In genomic region chr16:57757326-57757786, GRCh38 we compare ENCODE assay signal across 1 cellular context.
TF ChIP-seq lines count a peak whose summit lies in the region.

No MANE protein-coding gene starts in this region.

TF ChIP-seq in HEK293, 187 proteins besides CTCF, POLR2A, EP300 and RAD21 (continued from another document and continues in another):
- TF ChIP-seq ZNF677 (tag by site-specific recombination; IDR thresholded peaks at IDR 0.05) (no peak), ZNF341 (tag by site-specific recombination; IDR thresholded peaks at IDR 0.05; ENCODE audit: low read depth) (no peak), GLIS1 (tag by site-specific recombination; IDR thresholded peaks at IDR 0.05) (peak; percentile 34; the same call in 1 of the 2 replicates), ZNF660 (tag by site-specific recombination; IDR thresholded peaks at IDR 0.05) (0 out of 2 replicates have a peak, but pooled peaks have one; percentile 22), ZNF184 (tag by site-specific recombination; IDR thresholded peaks at IDR 0.05) (no peak), ZNF658 (tag by site-specific recombination; IDR thresholded peaks at IDR 0.05) (no peak), YY1 (tag by site-specific recombination; IDR thresholded peaks at IDR 0.05) (no peak), SP7 (tag by site-specific recombination; IDR thresholded peaks at IDR 0.05) (no peak), ZNF23 (tag by site-specific recombination; IDR thresholded peaks at IDR 0.05; ENCODE audit: borderline replicate concordance) (no peak), ZNF529 (tag by site-specific recombination; IDR thresholded peaks at IDR 0.05; ENCODE audit: insufficient replicate concordance) (no peak), SCRT2 (tag by site-specific recombination; IDR thresholded peaks at IDR 0.05) (peak; percentile 84), KLF1 (tag by site-specific recombination; IDR thresholded peaks at IDR 0.05) (peak; percentile 59; the same call in 1 of the 2 replicates), ZNF202 (tag by site-specific recombination; IDR thresholded peaks at IDR 0.05; ENCODE audit: borderline replicate concordance) (no peak), SP2 (tag by site-specific recombination; IDR thresholded peaks at IDR 0.05) (0 out of 2 replicates have a peak, but pooled peaks have one; percentile 18), SP3 (tag by site-specific recombination; IDR thresholded peaks at IDR 0.05) (peak; percentile 67), ZNF585B (tag by site-specific recombination; IDR thresholded peaks at IDR 0.05) (no peak), EGR2 (tag by site-specific recombination; IDR thresholded peaks at IDR 0.05; ENCODE audit: low read depth) (0 out of 2 replicates have a peak, but pooled peaks have one; percentile 12), ZNF18 (tag by site-specific recombination; IDR thresholded peaks at IDR 0.05) (no peak), SCRT1 (tag by site-specific recombination; IDR thresholded peaks at IDR 0.05; ENCODE audit: borderline replicate concordance) (peak; percentile 45; the same call in 1 of the 2 replicates), ZFP69B (tag by site-specific recombination; IDR thresholded peaks at IDR 0.05) (no peak), ZNF350 (tag by site-specific recombination; IDR thresholded peaks at IDR 0.05) (no peak), ZSCAN18 (tag by site-specific recombination; IDR thresholded peaks at IDR 0.05) (no peak), ZNF561 (tag by site-specific recombination; IDR thresholded peaks at IDR 0.05; ENCODE audit: borderline replicate concordance) (no peak), KLF9 (tag by site-specific recombination; IDR thresholded peaks at IDR 0.05; ENCODE audit: low read depth) (peak; percentile 98), ZNF560 (tag by site-specific recombination; IDR thresholded peaks at IDR 0.05; ENCODE audit: borderline replicate concordance) (no peak), ZNF707 (tag by site-specific recombination; IDR thresholded peaks at IDR 0.05) (no peak), ZNF335 (tag by site-specific recombination; conservative IDR thresholded peaks at IDR 0.05) (no peak), TRIM28 (IDR thresholded peaks at IDR 0.05; ENCODE audit: borderline replicate concordance, low read length) (no peak), PRDM4 (tag by site-specific recombination; IDR thresholded peaks at IDR 0.05) (no peak), KLF8 (tag by site-specific recombination; IDR thresholded peaks at IDR 0.05) (peak; percentile 61; the same call in 1 of the 2 replicates), KLF16 (tag by site-specific recombination; IDR thresholded peaks at IDR 0.05) (peak; percentile 83), BCL11B (tag by site-specific recombination; IDR thresholded peaks at IDR 0.05; ENCODE audit: low read depth) (no peak), ZNF521 (tag by site-specific recombination; IDR thresholded peaks at IDR 0.05) (no peak), ZNF223 (tag by site-specific recombination; IDR thresholded peaks at IDR 0.05) (no peak), ZNF704 (tag by site-specific recombination; IDR thresholded peaks at IDR 0.05) (no peak), ZBTB26 (tag by site-specific recombination; optimal IDR thresholded peaks at IDR 0.05) (no peak), ZNF692 (tag by site-specific recombination; IDR thresholded peaks at IDR 0.05) (peak; percentile 50; the same call in 1 of the 2 replicates), TSHZ1 (tag by site-specific recombination; IDR thresholded peaks at IDR 0.05; ENCODE audit: borderline replicate concordance) (no peak), ZNF473 (tag by site-specific recombination; IDR thresholded peaks at IDR 0.05) (no peak), ZNF239 (tag by site-specific recombination; IDR thresholded peaks at IDR 0.05) (no peak), ZNF792 (tag by site-specific recombination; IDR thresholded peaks at IDR 0.05) (no peak), GLIS2 (tag by site-specific recombination; IDR thresholded peaks at IDR 0.05) (peak; percentile 56; the same call in 1 of the 2 replicates), RBAK (tag by site-specific recombination; IDR thresholded peaks at IDR 0.05) (no peak), ZBTB20 (tag by site-specific recombination; IDR thresholded peaks at IDR 0.05) (no peak), ZNF19 (tag by site-specific recombination; IDR thresholded peaks at IDR 0.05; ENCODE audit: low read depth) (no peak), ZNF132 (tag by site-specific recombination; IDR thresholded peaks at IDR 0.05; ENCODE audit: borderline replicate concordance) (no peak), ZNF404 (tag by site-specific recombination; IDR thresholded peaks at IDR 0.05) (no peak)
- TF ChIP-seq, protein P1, sequence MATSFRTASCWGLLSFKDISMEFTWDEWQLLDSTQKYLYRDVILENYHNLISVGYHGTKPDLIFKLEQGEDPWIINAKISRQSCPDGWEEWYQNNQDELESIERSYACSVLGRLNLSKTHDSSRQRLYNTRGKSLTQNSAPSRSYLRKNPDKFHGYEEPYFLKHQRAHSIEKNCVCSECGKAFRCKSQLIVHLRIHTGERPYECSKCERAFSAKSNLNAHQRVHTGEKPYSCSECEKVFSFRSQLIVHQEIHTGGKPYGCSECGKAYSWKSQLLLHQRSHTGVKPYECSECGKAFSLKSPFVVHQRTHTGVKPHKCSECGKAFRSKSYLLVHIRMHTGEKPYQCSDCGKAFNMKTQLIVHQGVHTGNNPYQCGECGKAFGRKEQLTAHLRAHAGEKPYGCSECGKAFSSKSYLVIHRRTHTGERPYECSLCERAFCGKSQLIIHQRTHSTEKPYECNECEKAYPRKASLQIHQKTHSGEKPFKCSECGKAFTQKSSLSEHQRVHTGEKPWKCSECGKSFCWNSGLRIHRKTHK (tag by site-specific recombination; IDR thresholded peaks at IDR 0.05): no peak
- TF ChIP-seq, protein P2, sequence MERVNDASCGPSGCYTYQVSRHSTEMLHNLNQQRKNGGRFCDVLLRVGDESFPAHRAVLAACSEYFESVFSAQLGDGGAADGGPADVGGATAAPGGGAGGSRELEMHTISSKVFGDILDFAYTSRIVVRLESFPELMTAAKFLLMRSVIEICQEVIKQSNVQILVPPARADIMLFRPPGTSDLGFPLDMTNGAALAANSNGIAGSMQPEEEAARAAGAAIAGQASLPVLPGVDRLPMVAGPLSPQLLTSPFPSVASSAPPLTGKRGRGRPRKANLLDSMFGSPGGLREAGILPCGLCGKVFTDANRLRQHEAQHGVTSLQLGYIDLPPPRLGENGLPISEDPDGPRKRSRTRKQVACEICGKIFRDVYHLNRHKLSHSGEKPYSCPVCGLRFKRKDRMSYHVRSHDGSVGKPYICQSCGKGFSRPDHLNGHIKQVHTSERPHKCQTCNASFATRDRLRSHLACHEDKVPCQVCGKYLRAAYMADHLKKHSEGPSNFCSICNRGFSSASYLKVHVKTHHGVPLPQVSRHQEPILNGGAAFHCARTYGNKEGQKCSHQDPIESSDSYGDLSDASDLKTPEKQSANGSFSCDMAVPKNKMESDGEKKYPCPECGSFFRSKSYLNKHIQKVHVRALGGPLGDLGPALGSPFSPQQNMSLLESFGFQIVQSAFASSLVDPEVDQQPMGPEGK (tag by site-specific recombination; IDR thresholded peaks at IDR 0.05): peak; percentile 76
- TF ChIP-seq, protein P3, sequence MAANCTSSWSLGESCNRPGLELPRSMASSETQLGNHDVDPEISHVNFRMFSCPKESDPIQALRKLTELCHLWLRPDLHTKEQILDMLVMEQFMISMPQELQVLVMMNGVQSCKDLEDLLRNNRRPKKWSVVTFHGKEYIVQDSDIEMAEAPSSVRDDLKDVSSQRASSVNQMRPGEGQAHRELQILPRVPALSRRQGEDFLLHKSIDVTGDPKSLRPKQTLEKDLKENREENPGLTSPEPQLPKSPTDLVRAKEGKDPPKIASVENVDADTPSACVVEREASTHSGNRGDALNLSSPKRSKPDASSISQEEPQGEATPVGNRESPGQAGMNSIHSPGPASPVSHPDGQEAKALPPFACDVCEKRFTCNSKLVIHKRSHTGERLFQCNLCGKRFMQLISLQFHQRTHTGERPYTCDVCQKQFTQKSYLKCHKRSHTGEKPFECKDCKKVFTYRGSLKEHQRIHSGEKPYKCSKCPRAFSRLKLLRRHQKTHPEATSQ (tag by site-specific recombination; IDR thresholded peaks at IDR 0.05): no peak
